Comparison of ENCODE assay signal across 8 cellular contexts in genomic region chr11:13183094-13183825, GRCh38.
DNase-seq lines count a peak whose midpoint lies in the region; ATAC-seq, FAIRE-seq and TF ChIP-seq lines count a peak whose summit lies in the region.

No MANE protein-coding gene starts in this region.

- H3K27ac ChIP-seq in kidney (ENCODE audit: low read depth in 2 of 2, low read length in 2 of 2) = no peak overlapping the region
- H3K27ac ChIP-seq in upper lobe of right lung = no peak overlapping the region

- ATAC-seq in upper lobe of right lung (peak; percentile 61), GM19452 (IDR thresholded peaks at IDR 0.05; ENCODE audit: unreplicated experiment) (no peak), GM19463 (IDR thresholded peaks at IDR 0.05; ENCODE audit: unreplicated experiment) (no peak)

- intact Hi-C loops in kidney (cut with DNase I) (no loop called here), upper lobe of right lung (cut with DNase I) (no loop called here)

- H3K4me1 ChIP-seq in kidney (ENCODE audit: control insufficient read depth in 1 of 2, insufficient read depth in 1 of 2, low read depth in 1 of 2, low read length in 2 of 2) = no peaks in the 10 kb centered on the region
- H3K4me1 ChIP-seq in upper lobe of right lung = no peaks in the 10 kb centered on the region

- TF ChIP-seq CTCF in AG09309 (IDR thresholded peaks at IDR 0.05; ENCODE audit: control insufficient read depth, insufficient read depth, low read depth, low read length, missing control alignments) = peak; percentile 58
- peak; percentile 39 for TF ChIP-seq CTCF in kidney (IDR thresholded peaks at IDR 0.05; ENCODE audit: borderline replicate concordance, extremely low read depth, insufficient read depth)
- peak; percentile 45 for TF ChIP-seq CTCF in upper lobe of right lung (IDR thresholded peaks at IDR 0.05)

- H3K4me3 ChIP-seq in AG09309 (ENCODE audit: control insufficient read depth, low read depth, low read length) (peak overlapping the region; percentile 7), kidney (ENCODE audit: low read length in 2 of 2) (peak overlapping the region; percentile 21 to 31), upper lobe of right lung (no peak overlapping the region)

- H3K36me3 ChIP-seq in kidney (ENCODE audit: control insufficient read depth in 1 of 2, insufficient read depth in 2 of 2, low read length in 2 of 2) = no peaks in the 10 kb centered on the region
- H3K36me3 ChIP-seq in upper lobe of right lung = no peaks in the 10 kb centered on the region

- H3K9me3 ChIP-seq in kidney (ENCODE audit: control insufficient read depth in 1 of 2, low read length in 2 of 2) = peaks cover 0 to 1% of the 10 kb centered on the region in 2 donors
- no peaks in the 10 kb centered on the region for H3K9me3 ChIP-seq in upper lobe of right lung

- no peaks in the 10 kb centered on the region for H3K27me3 ChIP-seq in upper lobe of right lung

- H3K9ac ChIP-seq in kidney (ENCODE audit: low read length in 2 of 2) = no peak overlapping the region

- DNase-seq in AG09309 (ENCODE audit: low read depth) (peak; percentile 35), GM04504 (ENCODE audit: low read depth) (peak; percentile 34), NCI-H1105 treated with DMSO at 0.1 percent for 48 hours (lab: John Stamatoyannopoulos, UW) (peak; percentile 57), amniotic epithelial cell (ENCODE audit: low read depth) (peak; percentile 79), kidney (no peak), upper lobe of right lung (no peak)

- FAIRE-seq in kidney (lab: Jason Lieb, UNC) = peak; percentile 88

Comparison
In these comparisons a context has a peak if more than half of its experiments do, and no peak if none do; other contexts are left out.
1. DNase-seq: peak in AG09309 (single experiment), GM04504 (single experiment), NCI-H1105 treated with DMSO at 0.1 percent for 48 hours (single experiment) and amniotic epithelial cell (single experiment); none in kidney (single experiment) and upper lobe of right lung (single experiment).
2. Peak in every context shown above with its lines, with median percentiles within 50 percentile points of each other: CTCF ChIP-seq.